Comparison of ENCODE assay signal across 1 cellular context in genomic region chr1:70140894-70141293, GRCh38.
TF ChIP-seq lines count a peak whose summit lies in the region.

No MANE protein-coding gene starts in this region.

TF ChIP-seq in SK-N-SH, 30 proteins besides CTCF, POLR2A, EP300 and RAD21 (continued from another document):
- TF ChIP-seq NFIC (IDR thresholded peaks at IDR 0.05; ENCODE audit: borderline replicate concordance) (no peak), USF2 (IDR thresholded peaks at IDR 0.05; ENCODE audit: borderline replicate concordance, low read depth, low read length) (no peak), TCF12 (IDR thresholded peaks at IDR 0.05) (no peak), RFX5 (IDR thresholded peaks at IDR 0.05; ENCODE audit: low read length) (no peak), EZH2phosphoT487 (IDR thresholded peaks at IDR 0.05; ENCODE audit: borderline replicate concordance, low read depth) (no peak), FOSL2 (IDR thresholded peaks at IDR 0.05; ENCODE audit: borderline replicate concordance, low read depth) (no peak), RXRA (IDR thresholded peaks at IDR 0.05; ENCODE audit: borderline replicate concordance, low read depth) (no peak), NRF1 (IDR thresholded peaks at IDR 0.05; ENCODE audit: low read depth, low read length) (no peak), IRF3 (IDR thresholded peaks at IDR 0.05; ENCODE audit: low read depth, low read length) (no peak), MEF2A (IDR thresholded peaks at IDR 0.05; ENCODE audit: borderline replicate concordance, low read depth) (no peak), GATA2 (CRISPR knock-in tag; IDR thresholded peaks at IDR 0.05) (no peak), CHD2 (IDR thresholded peaks at IDR 0.05; ENCODE audit: low read length, partially characterized antibody) (no peak), SIN3A (IDR thresholded peaks at IDR 0.05; ENCODE audit: borderline replicate concordance, low read depth, low read length) (no peak), ZBTB33 (IDR thresholded peaks at IDR 0.05; ENCODE audit: borderline replicate concordance, low read depth) (no peak), ELF1 (IDR thresholded peaks at IDR 0.05) (no peak), MXI1 (IDR thresholded peaks at IDR 0.05; ENCODE audit: low read depth, low read length) (no peak), YY1 (IDR thresholded peaks at IDR 0.05; ENCODE audit: low read depth) (no peak)
